ENCODE assay signal across 9 cellular contexts in genomic region chr18:22378672-22379282, GRCh38. TPM values are rescaled to one million over a fixed set of nuclear protein-coding genes. Genes with fewer than 3 reads are reported as not detected.
DNase-seq lines count a peak whose midpoint lies in the region; ATAC-seq and TF ChIP-seq lines count a peak whose summit lies in the region.
"Had no signal": no experiment of that assay in that cellular context is flagged by ENCODE, and none has a peak within 500 bp of the region (broad histone marks: within the 10 kb centered on the region; RNA-seq: fewer than 3 reads in every experiment).

No MANE protein-coding gene starts in this region.

- no peak overlapping the region for H3K9ac ChIP-seq in colonic mucosa (ENCODE audit: low read depth in 2 of 2, low read length in 2 of 2)

- no peaks in the 10 kb centered on the region for H3K4me1 ChIP-seq in colonic mucosa

- no peaks in the 10 kb centered on the region for H3K9me3 ChIP-seq in colonic mucosa

- DNase-seq in SIG-M5 treated with dmso at 0.1 percent for 504 hours (lab: John Stamatoyannopoulos, UW; ENCODE audit: unreplicated experiment), result peak; percentile 26
- no peak for DNase-seq in SIG-M5 (lab: John Stamatoyannopoulos, UW)
- peak; percentile 15 for DNase-seq in NCI-H146 treated with DMSO at 0.1 percent for 48 hours (lab: John Stamatoyannopoulos, UW; ENCODE audit: unreplicated experiment)
- peak; percentile 47 for DNase-seq in colonic mucosa
- peak; percentile 23 for DNase-seq in mucosa of gallbladder (ENCODE audit: low spot score)
- DNase-seq: activated T-cell treated with anti-CD3 and anti-CD28 coated beads, Interleukin-2, amount 50 U/mL, for 4 hours had no signal

- H3K36me3 ChIP-seq in colonic mucosa, result no peaks in the 10 kb centered on the region

- no peak overlapping the region for H3K27ac ChIP-seq in colonic mucosa

- ATAC-seq in GM19463 (IDR thresholded peaks at IDR 0.05; ENCODE audit: unreplicated experiment) (no peak), HG02852 (IDR thresholded peaks at IDR 0.05; ENCODE audit: unreplicated experiment) (no peak), HG03469 (IDR thresholded peaks at IDR 0.05; ENCODE audit: unreplicated experiment) (no peak)

- intact Hi-C loops in colonic mucosa (cut with DNase I), result no loop called here

- peak; percentile 50 for TF ChIP-seq CTCF in colonic mucosa (IDR thresholded peaks at IDR 0.05)

- no peak overlapping the region for H3K4me3 ChIP-seq in colonic mucosa

- H3K27me3 ChIP-seq in colonic mucosa, result no peaks in the 10 kb centered on the region

RNA-seq across cellular contexts. Expression of gene CTAGE1, which starts 38.9 kb away (rescaled TPM):
- total RNA-seq in colonic mucosa (not detected), mucosa of gallbladder (0.06 TPM)
- total RNA-seq: activated T-cell treated with anti-CD3 and anti-CD28 coated beads, Interleukin-2, amount 50 U/mL, for 4 hours had no signal
